ENCODE assay signal across 1 cellular context in the genomic region with DNA sequence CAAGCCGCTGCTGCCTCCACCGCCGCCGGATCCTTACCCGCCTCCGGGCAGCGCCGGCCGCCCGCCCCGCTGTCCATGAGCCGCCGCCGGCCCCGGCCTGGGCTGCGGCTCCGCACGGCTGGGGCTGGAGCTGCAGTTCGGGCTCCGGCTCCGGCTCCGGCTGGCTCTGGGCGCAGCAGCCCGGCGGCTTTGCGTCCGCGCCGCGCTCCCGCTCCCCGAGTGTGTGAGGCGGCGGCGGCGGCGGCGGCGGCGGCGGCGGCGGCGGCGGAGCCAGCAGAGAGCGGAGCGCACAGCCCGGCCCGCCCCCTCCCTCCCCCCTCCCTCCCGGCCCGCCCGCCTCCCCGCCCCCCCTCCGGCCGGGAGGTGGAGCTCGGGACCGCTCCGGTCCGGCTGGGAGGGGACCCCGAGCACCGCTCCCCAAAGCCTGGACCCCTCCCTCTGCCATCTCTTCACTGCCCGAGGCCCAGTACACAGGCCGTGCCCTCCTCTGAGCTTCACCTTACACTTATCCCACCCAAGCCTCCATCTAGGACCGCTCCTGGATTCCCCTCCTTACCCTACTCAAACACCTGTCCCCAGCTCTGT.
TF ChIP-seq lines count a peak whose summit lies in the region.

A gene (minus strand): TSS at position 225 of the 585 bp plus-strand sequence. CDS start 148 bp downstream, at position 77.

TF ChIP-seq in SK-N-SH, 30 proteins besides CTCF, POLR2A, EP300 and RAD21 (continued from another document):
- TF ChIP-seq SMC3 (IDR thresholded peaks at IDR 0.05; ENCODE audit: low read depth, low read length) (no peak), YY1 (IDR thresholded peaks at IDR 0.05; ENCODE audit: low read depth) (no peak), NFIC (IDR thresholded peaks at IDR 0.05; ENCODE audit: borderline replicate concordance) (no peak), NRF1 (IDR thresholded peaks at IDR 0.05; ENCODE audit: low read depth, low read length) (no peak), RCOR1 (IDR thresholded peaks at IDR 0.05; ENCODE audit: low read length) (no peak), RFX5 (IDR thresholded peaks at IDR 0.05; ENCODE audit: low read length) (no peak)
- TF ChIP-seq, protein P1, sequence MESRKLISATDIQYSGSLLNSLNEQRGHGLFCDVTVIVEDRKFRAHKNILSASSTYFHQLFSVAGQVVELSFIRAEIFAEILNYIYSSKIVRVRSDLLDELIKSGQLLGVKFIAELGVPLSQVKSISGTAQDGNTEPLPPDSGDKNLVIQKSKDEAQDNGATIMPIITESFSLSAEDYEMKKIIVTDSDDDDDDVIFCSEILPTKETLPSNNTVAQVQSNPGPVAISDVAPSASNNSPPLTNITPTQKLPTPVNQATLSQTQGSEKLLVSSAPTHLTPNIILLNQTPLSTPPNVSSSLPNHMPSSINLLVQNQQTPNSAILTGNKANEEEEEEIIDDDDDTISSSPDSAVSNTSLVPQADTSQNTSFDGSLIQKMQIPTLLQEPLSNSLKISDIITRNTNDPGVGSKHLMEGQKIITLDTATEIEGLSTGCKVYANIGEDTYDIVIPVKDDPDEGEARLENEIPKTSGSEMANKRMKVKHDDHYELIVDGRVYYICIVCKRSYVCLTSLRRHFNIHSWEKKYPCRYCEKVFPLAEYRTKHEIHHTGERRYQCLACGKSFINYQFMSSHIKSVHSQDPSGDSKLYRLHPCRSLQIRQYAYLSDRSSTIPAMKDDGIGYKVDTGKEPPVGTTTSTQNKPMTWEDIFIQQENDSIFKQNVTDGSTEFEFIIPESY (IDR thresholded peaks at IDR 0.05; ENCODE audit: borderline replicate concordance, low read depth), result no peak
